11 cellular contexts compared by ENCODE assay signal in genomic region chr13:25882732-25883357, GRCh38.
DNase-seq lines count a peak whose midpoint lies in the region; ATAC-seq and TF ChIP-seq lines count a peak whose summit lies in the region.
"Had no signal": no experiment of that assay in that cellular context is flagged by ENCODE, and none has a peak within 500 bp of the region (broad histone marks: within the 10 kb centered on the region; RNA-seq: fewer than 3 reads in every experiment).

No MANE protein-coding gene starts in this region.

- DNase-seq in NCI-H2081 (lab: John Stamatoyannopoulos, UW) (peak; percentile 12 to 18), NCI-H2081 treated with DMSO at 0.1 percent for 48 hours (lab: John Stamatoyannopoulos, UW) (no peak), MM.1S (peak; percentile 40), natural killer cell (no peak), PC-3 (no peak), NCI-H1105 (lab: John Stamatoyannopoulos, UW) (no peak), SIG-M5 (lab: John Stamatoyannopoulos, UW) (no peak)
- DNase-seq in activated CD8-positive, alpha-beta T cell treated with anti-CD3 and anti-CD28 coated beads, Interleukin-2, amount 10 ng/mL, durations not matched to agents 7 days and 5 days = peak; percentile 55

- H3K9me3 ChIP-seq in MM.1S (replicated peaks; ENCODE audit: insufficient read depth, low read length) = no peaks in the 10 kb centered on the region
- H3K9me3 ChIP-seq in PC-3 (ENCODE audit: low read length) = no peaks in the 10 kb centered on the region
- H3K9me3 ChIP-seq: neutrophil had no signal

- POLR2A ChIA-PET in activated CD8-positive, alpha-beta T cell treated with anti-CD3 and anti-CD28 coated beads, Interleukin-2, amount 10 ng/mL, durations not matched to agents 7 days and 5 days (lab: Charles Lee) = no interaction called here
- POLR2A ChIA-PET in PC-3 (lab: Charles Lee; ENCODE audit: unreplicated experiment) = no interaction called here

- no peaks in the 10 kb centered on the region for H3K9me2 ChIP-seq in MM.1S (replicated peaks; ENCODE audit: insufficient read depth, low read length)
- H3K9me2 ChIP-seq in PC-3 (replicated peaks; ENCODE audit: low read length) = no peaks in the 10 kb centered on the region

- H4K20me1 ChIP-seq in MM.1S (ENCODE audit: insufficient read depth, low read length) = no peaks in the 10 kb centered on the region
- H4K20me1 ChIP-seq in PC-3 (ENCODE audit: low read length) = no peaks in the 10 kb centered on the region

- H3K4me1 Mint-ChIP-seq in activated CD8-positive, alpha-beta T cell treated with anti-CD3 and anti-CD28 coated beads, Interleukin-2, amount 10 ng/mL, durations not matched to agents 7 days and 5 days (ENCODE audit: low read depth) = peaks cover 43% of the 10 kb centered on the region
- peaks cover 0 to 7% of the 10 kb centered on the region in 2 donors for H3K4me1 Mint-ChIP-seq in natural killer cell
- H3K4me1 Mint-ChIP-seq: stimulated activated memory B cell treated with anti-CD40 and anti-IgM and Interleukin-4, amounts not matched to agents 10 μg/mL and 1 μg/mL and 100 μg/mL, for 72 hours had no signal

- H3K27ac Mint-ChIP-seq in activated CD8-positive, alpha-beta T cell treated with anti-CD3 and anti-CD28 coated beads, Interleukin-2, amount 10 ng/mL, durations not matched to agents 7 days and 5 days = peak overlapping the region; percentile 10
- no peak overlapping the region for H3K27ac Mint-ChIP-seq in natural killer cell
- H3K27ac Mint-ChIP-seq: stimulated activated memory B cell treated with anti-CD40 and anti-IgM and Interleukin-4, amounts not matched to agents 10 μg/mL and 1 μg/mL and 100 μg/mL, for 72 hours; T-helper 1 cell treated with Interleukin-12 subunit alpha and Interleukin-12 subunit beta and Interleukin-4 antibody, amounts not matched to agents 30 μg/mL and 1 μg/mL, for 36 hours had no signal

- H3F3A ChIP-seq in MM.1S (ENCODE audit: insufficient read depth, low read length) = no peaks in the 10 kb centered on the region
- H3F3A ChIP-seq in PC-3 (ENCODE audit: low read length, unreplicated experiment) = no peaks in the 10 kb centered on the region

- H3K4me3 ChIP-seq in MM.1S (ENCODE audit: low read length) (no peak overlapping the region), PC-3 (ENCODE audit: low read length) (no peak overlapping the region)

- H3K9ac ChIP-seq in MM.1S (ENCODE audit: low read length) (no peak overlapping the region), PC-3 (ENCODE audit: low read length) (no peak overlapping the region)

- H3K4me1 ChIP-seq in MM.1S (ENCODE audit: low read length) = no peaks in the 10 kb centered on the region
- H3K4me1 ChIP-seq in PC-3 (ENCODE audit: insufficient read depth, low read length) = peaks cover 20% of the 10 kb centered on the region

- no peak overlapping the region for H3K4me3 Mint-ChIP-seq in activated CD8-positive, alpha-beta T cell treated with anti-CD3 and anti-CD28 coated beads, Interleukin-2, amount 10 ng/mL, durations not matched to agents 7 days and 5 days
- H3K4me3 Mint-ChIP-seq in natural killer cell = no peak overlapping the region
- H3K4me3 Mint-ChIP-seq: stimulated activated memory B cell treated with anti-CD40 and anti-IgM and Interleukin-4, amounts not matched to agents 10 μg/mL and 1 μg/mL and 100 μg/mL, for 72 hours; T-helper 1 cell treated with Interleukin-12 subunit alpha and Interleukin-12 subunit beta and Interleukin-4 antibody, amounts not matched to agents 30 μg/mL and 1 μg/mL, for 36 hours had no signal

- ATAC-seq in activated CD8-positive, alpha-beta T cell treated with anti-CD3 and anti-CD28 coated beads, Interleukin-2, amount 10 ng/mL, durations not matched to agents 7 days and 5 days = peak; percentile 93
- peak; percentile 78 to 91 (median 81) for ATAC-seq in natural killer cell
- ATAC-seq in PC-3 = no peak
- ATAC-seq: stimulated activated memory B cell treated with anti-CD40 and anti-IgM and Interleukin-4, amounts not matched to agents 10 μg/mL and 1 μg/mL and 100 μg/mL, for 72 hours had no signal

- no peak for TF ChIP-seq CTCF in MM.1S (IDR thresholded peaks at IDR 0.05; ENCODE audit: low read length)
- no peak for TF ChIP-seq CTCF in natural killer cell (IDR thresholded peaks at IDR 0.05)
- TF ChIP-seq CTCF in PC-3 (conservative IDR thresholded peaks at IDR 0.05; ENCODE audit: low read depth, low read length) = no peak

- no peak overlapping the region for H3K4me2 ChIP-seq in MM.1S (ENCODE audit: low read depth, low read length)
- H3K4me2 ChIP-seq in PC-3 (ENCODE audit: low read length) = no peak overlapping the region

- H3K36me3 ChIP-seq in MM.1S (replicated peaks; ENCODE audit: insufficient read depth, low read length) = no peaks in the 10 kb centered on the region
- H3K36me3 ChIP-seq in PC-3 (ENCODE audit: low read depth, low read length) = no peaks in the 10 kb centered on the region
- H3K36me3 ChIP-seq: neutrophil had no signal

- no peaks in the 10 kb centered on the region for H3K27me3 Mint-ChIP-seq in activated CD8-positive, alpha-beta T cell treated with anti-CD3 and anti-CD28 coated beads, Interleukin-2, amount 10 ng/mL, durations not matched to agents 7 days and 5 days (ENCODE audit: low read depth)
- H3K27me3 Mint-ChIP-seq in natural killer cell (ENCODE audit: low read depth in 2 of 2) = peaks cover 0 to 8% of the 10 kb centered on the region in 2 donors

- no peak overlapping the region for H2AFZ ChIP-seq in MM.1S (ENCODE audit: low read length)
- H2AFZ ChIP-seq in PC-3 (ENCODE audit: low read length) = no peak overlapping the region

- intact Hi-C loops in natural killer cell (cut with micrococcal nuclease) (no loop called here), PC-3 (cut with micrococcal nuclease) (loop anchor here (10.0 kb wide), 1 partner anchor 128 kb away; no protein-coding TSS in a partner anchor)

- CTCF ChIA-PET in activated CD8-positive, alpha-beta T cell treated with anti-CD3 and anti-CD28 coated beads, Interleukin-2, amount 10 ng/mL, durations not matched to agents 7 days and 5 days (lab: Charles Lee) = interaction anchor here (0.7 kb wide), 1 partner anchor 53 kb away, joined by 3 read pairs; no protein-coding TSS in a partner anchor
- CTCF ChIA-PET in PC-3 (lab: Charles Lee) = no interaction called here

- H3K79me2 ChIP-seq in MM.1S (ENCODE audit: low read length) (no peaks in the 10 kb centered on the region), PC-3 (ENCODE audit: low read length) (no peaks in the 10 kb centered on the region)

- no peaks in the 10 kb centered on the region for H3K27me3 ChIP-seq in MM.1S (replicated peaks; ENCODE audit: insufficient read depth, low read length)
- no peaks in the 10 kb centered on the region for H3K27me3 ChIP-seq in PC-3 (ENCODE audit: low read length)
- H3K27me3 ChIP-seq: neutrophil had no signal

- BruUV-seq in PC-3 (replicated peaks; lab: Mats Ljungman, UMichigan) = no TSS peak

- H3K27ac ChIP-seq in MM.1S (ENCODE audit: low read length) (no peak overlapping the region), PC-3 (ENCODE audit: low read length) (no peak overlapping the region)
- H3K27ac ChIP-seq: neutrophil had no signal

- H3K9me3 Mint-ChIP-seq in activated CD8-positive, alpha-beta T cell treated with anti-CD3 and anti-CD28 coated beads, Interleukin-2, amount 10 ng/mL, durations not matched to agents 7 days and 5 days (ENCODE audit: insufficient read depth) = no peaks in the 10 kb centered on the region
- H3K9me3 Mint-ChIP-seq in natural killer cell = no peaks in the 10 kb centered on the region
- H3K9me3 Mint-ChIP-seq: stimulated activated memory B cell treated with anti-CD40 and anti-IgM and Interleukin-4, amounts not matched to agents 10 μg/mL and 1 μg/mL and 100 μg/mL, for 72 hours; T-helper 1 cell treated with Interleukin-12 subunit alpha and Interleukin-12 subunit beta and Interleukin-4 antibody, amounts not matched to agents 30 μg/mL and 1 μg/mL, for 36 hours had no signal

- no peaks in the 10 kb centered on the region for H3K36me3 Mint-ChIP-seq in activated CD8-positive, alpha-beta T cell treated with anti-CD3 and anti-CD28 coated beads, Interleukin-2, amount 10 ng/mL, durations not matched to agents 7 days and 5 days (ENCODE audit: low read depth)
- H3K36me3 Mint-ChIP-seq in natural killer cell = no peaks in the 10 kb centered on the region
- H3K36me3 Mint-ChIP-seq: stimulated activated memory B cell treated with anti-CD40 and anti-IgM and Interleukin-4, amounts not matched to agents 10 μg/mL and 1 μg/mL and 100 μg/mL, for 72 hours had no signal

Comparison
In these comparisons a context has a peak if more than half of its experiments do, and no peak if none do; other contexts are left out.
1. DNase-seq: peak in NCI-H2081 (2 of 2), MM.1S (single experiment) and activated CD8-positive, alpha-beta T cell treated with anti-CD3 and anti-CD28 coated beads, Interleukin-2, amount 10 ng/mL, durations not matched to agents 7 days and 5 days (single experiment); none in NCI-H2081 treated with DMSO at 0.1 percent for 48 hours (single experiment), natural killer cell (single experiment), PC-3 (single experiment), NCI-H1105 (single experiment) and SIG-M5 (single experiment).